ENCODE assay signal across 2 cellular contexts in genomic region chr3:134334901-134335280, GRCh38.
TF ChIP-seq lines count a peak whose summit lies in the region.

No MANE protein-coding gene starts in this region.

TF ChIP-seq in Ishikawa, 13 proteins besides CTCF, POLR2A, EP300 and RAD21 (continued from another document):
- 0 out of 2 replicates have a peak, but pooled peaks have one; percentile 16 for TF ChIP-seq MAX (IDR thresholded peaks at IDR 0.05)
TF ChIP-seq in Ishikawa: peak in this region for 1.

TF ChIP-seq in GM23338, 12 proteins besides CTCF, POLR2A, EP300 and RAD21:
- TF ChIP-seq ZNF462 (CRISPR knock-in tag; IDR thresholded peaks at IDR 0.05) (no peak), JUNB (IDR thresholded peaks at IDR 0.05; ENCODE audit: unreplicated experiment) (no peak), ZNF331 (CRISPR knock-in tag; IDR thresholded peaks at IDR 0.05; ENCODE audit: low read depth) (no peak), CREB1 (CRISPR knock-in tag; IDR thresholded peaks at IDR 0.05; ENCODE audit: low read depth) (no peak), POLR2AphosphoS5 (IDR thresholded peaks at IDR 0.05; ENCODE audit: low read depth) (no peak), EZH2 (IDR thresholded peaks at IDR 0.05; ENCODE audit: low read depth, unreplicated experiment) (no peak), REST (IDR thresholded peaks at IDR 0.05; ENCODE audit: unreplicated experiment) (no peak), STAT1 (IDR thresholded peaks at IDR 0.05; ENCODE audit: unreplicated experiment) (no peak), NANOG (IDR thresholded peaks at IDR 0.05; ENCODE audit: borderline replicate concordance) (no peak), ZNF114 (CRISPR knock-in tag; IDR thresholded peaks at IDR 0.05) (no peak), EZH2phosphoT487 (IDR thresholded peaks at IDR 0.05; ENCODE audit: unreplicated experiment) (no peak)
- TF ChIP-seq, protein P1, sequence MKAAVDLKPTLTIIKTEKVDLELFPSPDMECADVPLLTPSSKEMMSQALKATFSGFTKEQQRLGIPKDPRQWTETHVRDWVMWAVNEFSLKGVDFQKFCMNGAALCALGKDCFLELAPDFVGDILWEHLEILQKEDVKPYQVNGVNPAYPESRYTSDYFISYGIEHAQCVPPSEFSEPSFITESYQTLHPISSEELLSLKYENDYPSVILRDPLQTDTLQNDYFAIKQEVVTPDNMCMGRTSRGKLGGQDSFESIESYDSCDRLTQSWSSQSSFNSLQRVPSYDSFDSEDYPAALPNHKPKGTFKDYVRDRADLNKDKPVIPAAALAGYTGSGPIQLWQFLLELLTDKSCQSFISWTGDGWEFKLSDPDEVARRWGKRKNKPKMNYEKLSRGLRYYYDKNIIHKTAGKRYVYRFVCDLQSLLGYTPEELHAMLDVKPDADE (IDR thresholded peaks at IDR 0.05) = no peak
